In genomic region chr2:99180755-99181647, GRCh38 we compare ENCODE assay signal across 8 cellular contexts. TPM values are rescaled to one million over a fixed set of nuclear protein-coding genes. Genes with fewer than 3 reads are reported as not detected.
DNase-seq lines count a peak whose midpoint lies in the region; ATAC-seq and TF ChIP-seq lines count a peak whose summit lies in the region.

Gene MITD1, minus strand, starts transcription at chr2:99181058. Its CDS starts 77 bp downstream, at chr2:99180981.
Gene MRPL30, plus strand, starts transcription at chr2:99181184. Its CDS starts 5,020 bp downstream, at chr2:99186204.

- H3K4me1 Mint-ChIP-seq in activated CD4-positive, alpha-beta memory T cell treated with anti-CD3 and anti-CD28 coated beads for 36 hours (ENCODE audit: low read depth), result peaks cover 49% of the 10 kb centered on the region

- POLR2A ChIA-PET in activated CD4-positive, alpha-beta memory T cell treated with anti-CD3 and anti-CD28 coated beads for 36 hours (lab: Charles Lee), result interaction anchor here (0.7 to 1.6 kb wide), 5 partner anchors 25 to 156 kb away, joined by 3 to 12 read pairs (median 8); partner anchors contain the start of genes C2orf15, EIF5B, LIPT1 and TSGA10

- peak; percentile 59 to 61 for TF ChIP-seq RAD21 in liver (IDR thresholded peaks at IDR 0.05)

- peak; percentile 97 for DNase-seq in CD1c-positive myeloid dendritic cell (ENCODE audit: extremely low spot score)
- DNase-seq in NCI-H82 treated with DMSO at 0.1 percent for 48 hours (lab: John Stamatoyannopoulos, UW; ENCODE audit: unreplicated experiment), result peak; percentile 85
- DNase-seq in activated CD4-positive, alpha-beta memory T cell treated with anti-CD3 and anti-CD28 coated beads for 36 hours, result peak; percentile 95
- peak; percentile 91 to 96 (median 94) for DNase-seq in dorsolateral prefrontal cortex
- DNase-seq in stimulated activated CD4-positive, alpha-beta T cell treated with anti-CD3 and anti-CD28 coated beads, Interleukin-4, amount 100 ng/mL, for 24 hours, result peak; percentile 91

- under 1% methylated on average over 39 of the region's 39 CpGs for WGBS in liver

- H3K27me3 Mint-ChIP-seq in activated CD4-positive, alpha-beta memory T cell treated with anti-CD3 and anti-CD28 coated beads for 36 hours, result no peaks in the 10 kb centered on the region

- CTCF ChIA-PET in activated CD4-positive, alpha-beta memory T cell treated with anti-CD3 and anti-CD28 coated beads for 36 hours (lab: Charles Lee), result interaction anchor here (0.6 to 1.8 kb wide), 10 partner anchors 12 to 640 kb away, joined by 3 to 7 read pairs (median 4); partner anchors contain the start of genes EIF5B and TXNDC9

- TF ChIP-seq CTCF in dorsolateral prefrontal cortex (IDR thresholded peaks at IDR 0.05 in 54 of 56, conservative IDR thresholded peaks at IDR 0.05 in 2 of 56; ENCODE audit: low read depth in 1 of 56, partially characterized antibody in 56 of 56), result peak in 42 of 56 donors; percentile 3 to 60 (median 39)
- no peak for TF ChIP-seq CTCF in liver (IDR thresholded peaks at IDR 0.05; ENCODE audit: low read depth, low read length, missing input control)

- peak; percentile 93 for ATAC-seq in GM19438 (IDR thresholded peaks at IDR 0.05; ENCODE audit: low read depth, unreplicated experiment)
- peak; percentile 64 for ATAC-seq in HG03575 (IDR thresholded peaks at IDR 0.05; ENCODE audit: extremely low read depth, insufficient number of reproducible peaks, low FRiP score, unreplicated experiment)

- intact Hi-C loops in activated CD4-positive, alpha-beta memory T cell treated with anti-CD3 and anti-CD28 coated beads for 36 hours (cut with micrococcal nuclease), result loop anchor here (1.0 kb wide), 4 partner anchors 27 to 309 kb away; partner anchors contain the start of genes C2orf15, LIPT1, REV1 and TSGA10
- intact Hi-C loops in dorsolateral prefrontal cortex (cut with DNase I), result loop anchor here (1.0 to 5.0 kb wide), 6 partner anchors 26 to 311 kb away; partner anchors contain the start of genes REV1 (in 2 of the 2), TXNDC9 (in 2 of the 2), C2orf15 (in 1 of the 2) and LIPT1 (in 1 of the 2)

- peak within 1 kb of the TSS; percentile 97 for H3K27ac Mint-ChIP-seq in activated CD4-positive, alpha-beta memory T cell treated with anti-CD3 and anti-CD28 coated beads for 36 hours

- no peaks in the 10 kb centered on the region for H3K9me3 ChIP-seq in liver (ENCODE audit: control insufficient read depth in 4 of 4, low read length in 3 of 4)

- H3K36me3 Mint-ChIP-seq in activated CD4-positive, alpha-beta memory T cell treated with anti-CD3 and anti-CD28 coated beads for 36 hours, result peaks cover 4% of the 10 kb centered on the region

- H3K36me3 ChIP-seq in liver (ENCODE audit: control insufficient read depth in 4 of 4, insufficient read depth in 3 of 4, low read depth in 1 of 4, low read length in 3 of 4), result peaks cover 0 to under 1% (median 0%) of the 10 kb centered on the region in 4 donors

- H3K9ac ChIP-seq in liver (ENCODE audit: low read depth in 1 of 2, low read length in 2 of 2), result peak within 1 kb of the TSS; percentile 42 to 87

- H3K27ac ChIP-seq in dorsolateral prefrontal cortex (peak within 1 kb of the TSS in 58 of 59 donors; percentile 17 to 92 (median 81)), liver (ENCODE audit: low read depth in 1 of 2, low read length in 2 of 2) (peak within 1 kb of the TSS; percentile 62 to 82)

- H3K4me1 ChIP-seq in liver (ENCODE audit: control insufficient read depth in 4 of 4, insufficient read depth in 4 of 4, low read length in 3 of 4), result peaks cover 6 to 30% (median 16%) of the 10 kb centered on the region in 4 donors

- H3K4me3 ChIP-seq in dorsolateral prefrontal cortex (peak within 1 kb of the TSS; percentile 54 to 99 (median 88)), liver (ENCODE audit: low read depth in 1 of 3, low read length in 3 of 3) (peak within 1 kb of the TSS; percentile 75 to 82 (median 82))

- H3K9me3 Mint-ChIP-seq in activated CD4-positive, alpha-beta memory T cell treated with anti-CD3 and anti-CD28 coated beads for 36 hours, result no peaks in the 10 kb centered on the region

- peak within 1 kb of the TSS; percentile 98 for H3K4me3 Mint-ChIP-seq in activated CD4-positive, alpha-beta memory T cell treated with anti-CD3 and anti-CD28 coated beads for 36 hours

- H3K27me3 ChIP-seq in dorsolateral prefrontal cortex (no peaks in the 10 kb centered on the region), liver (ENCODE audit: control insufficient read depth in 4 of 4, insufficient read depth in 4 of 4, low read length in 3 of 4) (no peaks in the 10 kb centered on the region)

TF ChIP-seq in liver, 16 proteins besides CTCF, POLR2A, EP300 and RAD21:
- TF ChIP-seq FOXA2 (IDR thresholded peaks at IDR 0.05), result no peak
- peak; percentile 54 for TF ChIP-seq NR2F2 (IDR thresholded peaks at IDR 0.05)
- TF ChIP-seq TAF1 (conservative IDR thresholded peaks at IDR 0.05), result peak; percentile 99
- TF ChIP-seq HNF4G (IDR thresholded peaks at IDR 0.05), result no peak
- TF ChIP-seq GABPA (IDR thresholded peaks at IDR 0.05 in 1 of 2, conservative IDR thresholded peaks at IDR 0.05 in 1 of 2), result peak; percentile 86 to 97
- peak; percentile 84 for TF ChIP-seq SP1 (IDR thresholded peaks at IDR 0.05)
- TF ChIP-seq YY1 (IDR thresholded peaks at IDR 0.05), result peak; percentile 90
- peak; percentile 95 for TF ChIP-seq REST (IDR thresholded peaks at IDR 0.05)
- peak; percentile 26 to 37 for TF ChIP-seq HNF4A (conservative IDR thresholded peaks at IDR 0.05)
- peak; percentile 42 for TF ChIP-seq ATF3 (IDR thresholded peaks at IDR 0.05)
- peak; percentile 99 for TF ChIP-seq MAX (IDR thresholded peaks at IDR 0.05)
- TF ChIP-seq JUND (IDR thresholded peaks at IDR 0.05), result peak in 1 of 2 donors; percentile 59
- peak; percentile 92 to 96 for TF ChIP-seq EGR1 (IDR thresholded peaks at IDR 0.05; ENCODE audit: low read depth in 2 of 2)
- TF ChIP-seq RXRA (IDR thresholded peaks at IDR 0.05), result peak; percentile 62 to 74
- TF ChIP-seq ZBTB33 (IDR thresholded peaks at IDR 0.05), result peak; percentile 96
- TF ChIP-seq FOXA1 (IDR thresholded peaks at IDR 0.05), result no peak

RNA-seq across cellular contexts. Expression of gene MITD1, which starts in this region (rescaled TPM):
- total RNA-seq in activated CD4-positive, alpha-beta memory T cell treated with anti-CD3 and anti-CD28 coated beads for 36 hours, result 10 to 100 TPM; 67.4 to 75.5 TPM
- total RNA-seq in dorsolateral prefrontal cortex (10 to 100 TPM in 119 of 120 experiments, 1 to 10 TPM in 1; 7.5 to 42.1 (median 22.0) TPM), liver (10 to 100 TPM; 10.5 to 15.5 TPM)
- 10 to 100 TPM in 1 of 2 donors, 1 to 10 TPM in 1; 7.8 to 17.5 TPM for polyA plus RNA-seq in liver

RNA-seq across cellular contexts. Expression of gene MRPL30, which starts in this region (rescaled TPM):
- total RNA-seq in activated CD4-positive, alpha-beta memory T cell treated with anti-CD3 and anti-CD28 coated beads for 36 hours, result 10 to 100 TPM; 30.3 to 30.8 TPM
- total RNA-seq in dorsolateral prefrontal cortex (10 to 100 TPM; 18.6 to 44.3 (median 31.2) TPM), liver (10 to 100 TPM; 19.6 to 21.0 TPM)
- 10 to 100 TPM; 11.7 to 14.0 TPM for polyA plus RNA-seq in liver

Comparison
In these comparisons a context has a peak if more than half of its experiments do, and no peak if none do; other contexts are left out.
1. Peak in every context shown above with its lines: DNase-seq, ATAC-seq, H3K4me3 ChIP-seq and H3K27ac ChIP-seq.